Comparison of ENCODE assay signal across 24 cellular contexts in the genomic region with DNA sequence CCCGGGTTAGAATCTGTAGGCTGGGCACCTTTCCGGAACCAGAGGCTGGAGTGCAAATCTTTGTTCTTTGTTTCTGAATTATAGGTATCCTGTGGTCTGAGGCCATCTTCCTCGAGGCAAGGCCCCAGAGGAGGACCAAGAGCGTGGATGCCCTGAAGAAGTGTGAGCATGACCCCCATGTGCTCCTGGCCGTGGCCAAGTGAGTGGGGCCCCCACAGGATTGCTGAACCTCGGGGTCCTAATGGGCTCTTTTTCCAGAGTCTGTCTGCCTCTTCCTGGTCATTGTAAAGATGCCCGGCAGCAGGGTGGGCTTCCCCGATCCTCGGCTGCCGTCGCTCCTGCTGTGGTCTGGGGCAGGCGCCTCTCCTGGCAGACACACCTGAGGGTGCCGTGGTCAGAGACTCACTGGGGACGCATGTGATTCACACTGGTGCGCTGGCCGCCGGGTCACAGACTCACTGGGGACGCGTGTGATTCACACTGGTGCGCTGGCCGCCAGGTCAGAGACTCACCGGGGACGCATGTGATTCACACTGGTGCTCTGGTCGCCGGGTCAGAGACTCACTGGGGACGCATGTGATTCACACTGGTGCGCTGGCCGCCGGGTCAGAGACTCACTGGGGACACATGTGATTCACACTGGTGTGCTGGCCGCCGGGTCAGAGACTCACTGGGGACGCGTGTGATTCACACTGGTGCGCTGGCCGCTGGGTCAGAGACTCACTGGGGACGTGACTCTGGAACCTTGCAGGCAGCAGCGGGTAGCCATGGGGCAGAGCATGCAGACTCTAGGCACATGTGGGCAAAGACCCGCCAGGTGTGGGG. TPM values are rescaled to one million over a fixed set of nuclear protein-coding genes. Genes with fewer than 3 reads are reported as not detected.
DNase-seq lines count a peak whose midpoint lies in the region; ATAC-seq, FAIRE-seq and TF ChIP-seq lines count a peak whose summit lies in the region.
"Had no signal": no experiment of that assay in that cellular context is flagged by ENCODE, and none has a peak within 500 bp of the region (broad histone marks: within the 10 kb centered on the region; RNA-seq: fewer than 3 reads in every experiment).

No MANE protein-coding gene starts in this region.

- intact Hi-C loops in K562 (cut with micrococcal nuclease) = no loop called here
- intact Hi-C loops in CD4-positive, alpha-beta memory T cell (cut with micrococcal nuclease) = no loop called here

- no peak overlapping the region for H3K27ac ChIP-seq in K562 (ENCODE audit: extremely low read depth, low read depth, low read length)
- H3K27ac ChIP-seq in trophoblast cell (ENCODE audit: low read depth, low read length) = no peak overlapping the region
- no peak overlapping the region for H3K27ac ChIP-seq in Peyer's patch
- H3K27ac ChIP-seq in CD4-positive, alpha-beta memory T cell (ENCODE audit: low read depth, low read length) = no peak overlapping the region
- H3K27ac ChIP-seq: BLaER1 treated with 17β-estradiol and CSF1 and Interleukin-3, amounts not matched to agents 10 nM and 100 nM; SK-N-MC had no signal

- WGBS in K562 (ENCODE audit: insufficient coverage, low coverage, missing lambda C conversion rate) = 95% methylated on average over 32 of the region's 38 CpGs
- WGBS in trophoblast cell (ENCODE audit: extremely low coverage, insufficient coverage, insufficient read length) = no CpG with 5 or more reads among the region's 38 CpGs

- in situ Hi-C loops in K562 (cut with MboI) = no loop called here

- no peak overlapping the region for H3K23ac ChIP-seq in trophoblast cell (ENCODE audit: low read length)

- H3K27me3 ChIP-seq in K562 (ENCODE audit: control insufficient read depth in 2 of 2, insufficient read depth in 2 of 2, low read length in 2 of 2) (no peaks in the 10 kb centered on the region), trophoblast cell (ENCODE audit: insufficient read depth, low read length) (no peaks in the 10 kb centered on the region), Peyer's patch (no peaks in the 10 kb centered on the region)
- no peaks in the 10 kb centered on the region for H3K27me3 ChIP-seq in CD4-positive, alpha-beta memory T cell (ENCODE audit: insufficient read depth, low read length)
- H3K27me3 ChIP-seq: BLaER1 treated with 17β-estradiol and CSF1 and Interleukin-3, amounts not matched to agents 10 nM and 100 nM had no signal

- H3K14ac ChIP-seq in trophoblast cell (ENCODE audit: low read length) = no peak overlapping the region

- no peaks in the 10 kb centered on the region for H3K27me3 Mint-ChIP-seq in CD4-positive, alpha-beta memory T cell

- peak overlapping the region; percentile 16 for H2AK5ac ChIP-seq in trophoblast cell (ENCODE audit: low read length)

- H3K9me3 ChIP-seq in K562 (replicated peaks; ENCODE audit: control insufficient read depth, insufficient read depth, low read depth, low read length) (no peaks in the 10 kb centered on the region), trophoblast cell (ENCODE audit: insufficient read depth, low read depth, low read length) (no peaks in the 10 kb centered on the region), Peyer's patch (no peaks in the 10 kb centered on the region)
- no peaks in the 10 kb centered on the region for H3K9me3 ChIP-seq in CD4-positive, alpha-beta memory T cell (ENCODE audit: control insufficient read depth in 1 of 2, low read length in 2 of 2)
- H3K9me3 ChIP-seq: BLaER1 treated with 17β-estradiol and CSF1 and Interleukin-3, amounts not matched to agents 10 nM and 100 nM had no signal

- H3K79me2 ChIP-seq in K562 (ENCODE audit: control insufficient read depth, insufficient read depth, low read length) (no peaks in the 10 kb centered on the region), trophoblast cell (ENCODE audit: control insufficient read depth, insufficient read depth, low read length, poor library complexity) (peaks cover 1% of the 10 kb centered on the region)

- no peak for TF ChIP-seq EP300 in K562 (IDR thresholded peaks at IDR 0.05; ENCODE audit: low read length)

- peak overlapping the region in 1 of 8 donors; percentile 20 for H3K4me3 Mint-ChIP-seq in CD4-positive, alpha-beta memory T cell
- H3K4me3 Mint-ChIP-seq: CD8-positive, alpha-beta T cell; HFFc6 had no signal

- CTCF ChIA-PET in K562 (lab: Yijun Ruan, JAX; ENCODE audit: low intra/inter-chr PET ratio) = no interaction called here
- CTCF ChIA-PET in CD4-positive, alpha-beta memory T cell (lab: Charles Lee; ENCODE audit: partially characterized antibody) = no interaction called here

- H3K4me1 Mint-ChIP-seq in CD4-positive, alpha-beta memory T cell = peaks cover 2 to 10% (median 7%) of the 10 kb centered on the region in 4 donors

- no peak overlapping the region for H4K8ac ChIP-seq in trophoblast cell (ENCODE audit: low read depth, low read length)

- no peaks in the 10 kb centered on the region for H4K20me1 ChIP-seq in K562 (replicated peaks; ENCODE audit: control insufficient read depth, insufficient read depth, low read length)

- no peak for TF ChIP-seq RAD21 in K562 (CRISPR knock-in tag; conservative IDR thresholded peaks at IDR 0.05 in 1 of 2, IDR thresholded peaks at IDR 0.05 in 1 of 2)

- H3K79me1 ChIP-seq in trophoblast cell (ENCODE audit: low read length) = peaks cover 4% of the 10 kb centered on the region

- H3K4me2 ChIP-seq in K562 (ENCODE audit: insufficient read depth, low read length) (no peak overlapping the region), trophoblast cell (ENCODE audit: low read length) (no peak overlapping the region)
- H3K4me2 ChIP-seq: BLaER1 treated with 17β-estradiol and CSF1 and Interleukin-3, amounts not matched to agents 10 nM and 100 nM had no signal

- no peak overlapping the region for H2BK12ac ChIP-seq in trophoblast cell (ENCODE audit: low read length)

- FAIRE-seq in HTR-8/SVneo (lab: Jason Lieb, UNC) (peak; percentile 72), K562 (lab: Jason Lieb, UNC) (no peak)
- FAIRE-seq: GM12891, RCC 7860 had no signal

- H3K36me3 Mint-ChIP-seq in CD4-positive, alpha-beta memory T cell = peaks cover 60 to 70% of the 10 kb centered on the region in 2 donors

- H3K4me1 ChIP-seq in K562 (replicated peaks in 1 of 2; ENCODE audit: control insufficient read depth in 2 of 2, insufficient read depth in 2 of 2, low read length in 2 of 2) (peaks cover 0 to 19% of the 10 kb centered on the region in 2 experiments; a peak in 1 of 5 replicates), trophoblast cell (ENCODE audit: control insufficient read depth in 1 of 2, insufficient read depth in 2 of 2, low read length in 2 of 2) (peaks cover 11 to 19% of the 10 kb centered on the region in 2 experiments), Peyer's patch (peaks cover 0 to 3% (median 2%) of the 10 kb centered on the region in 4 donors)
- peaks cover 9% of the 10 kb centered on the region for H3K4me1 ChIP-seq in CD4-positive, alpha-beta memory T cell (ENCODE audit: insufficient read depth, low read length)
- H3K4me1 ChIP-seq: BLaER1 treated with 17β-estradiol and CSF1 and Interleukin-3, amounts not matched to agents 10 nM and 100 nM had no signal

- POLR2A ChIA-PET in K562 (lab: Yijun Ruan, JAX) = interaction anchor here (0.8 kb wide), 1 partner anchor 9 kb away, joined by 3 read pairs; no protein-coding TSS in a partner anchor
- POLR2A ChIA-PET in CD4-positive, alpha-beta memory T cell (lab: Charles Lee; ENCODE audit: partially characterized antibody) = no interaction called here

- no peak overlapping the region for H3K18ac ChIP-seq in trophoblast cell (ENCODE audit: low read length)

- H3K36me3 ChIP-seq in K562 (ENCODE audit: control insufficient read depth, insufficient read depth, low read length) = peaks cover 91% of the 10 kb centered on the region; the same call in 2 of the 3 replicates
- H3K36me3 ChIP-seq in trophoblast cell (ENCODE audit: control insufficient read depth in 1 of 2, insufficient read depth in 2 of 2, low read length in 2 of 2) = peaks cover 83% of the 10 kb centered on the region in 2 experiments
- H3K36me3 ChIP-seq in Peyer's patch = peaks cover 0 to 98% (median 10%) of the 10 kb centered on the region in 3 donors
- H3K36me3 ChIP-seq in CD4-positive, alpha-beta memory T cell (ENCODE audit: insufficient read depth, low read length) = peaks cover 69% of the 10 kb centered on the region

- no peak overlapping the region for H4K12ac ChIP-seq in trophoblast cell (ENCODE audit: low read depth, low read length)

- H2BK5ac ChIP-seq in trophoblast cell (ENCODE audit: low read depth, low read length, poor library complexity) = no peak overlapping the region

- TF ChIP-seq POLR2A in K562 (conservative IDR thresholded peaks at IDR 0.05) (no peak), Peyer's patch (IDR thresholded peaks at IDR 0.05) (no peak)

- no peak overlapping the region for H4K91ac ChIP-seq in trophoblast cell (ENCODE audit: low read depth, low read length)

- H3K9ac ChIP-seq in K562 (ENCODE audit: insufficient read depth in 1 of 2, low read depth in 2 of 2, low read length in 2 of 2) (peak overlapping the region in 1 of 2 experiments; percentile 4; a peak in 1 of 4 replicates), trophoblast cell (ENCODE audit: low read length) (no peak overlapping the region)
- H3K9ac ChIP-seq: BLaER1 treated with 17β-estradiol and CSF1 and Interleukin-3, amounts not matched to agents 10 nM and 100 nM had no signal

- TF ChIP-seq CTCF in K562 (IDR thresholded peaks at IDR 0.05 in 2 of 3, conservative IDR thresholded peaks at IDR 0.05 in 1 of 3; ENCODE audit: insufficient read depth in 2 of 3, low read depth in 1 of 3, low read length in 3 of 3) = no peak
- no peak for TF ChIP-seq CTCF in Peyer's patch (IDR thresholded peaks at IDR 0.05)

- no peaks in the 10 kb centered on the region for H3K9me3 Mint-ChIP-seq in CD4-positive, alpha-beta memory T cell
- H3K9me3 Mint-ChIP-seq: CD8-positive, alpha-beta T cell; HFFc6 had no signal

- no peak overlapping the region for H3K27ac Mint-ChIP-seq in CD4-positive, alpha-beta memory T cell
- H3K27ac Mint-ChIP-seq: CD8-positive, alpha-beta T cell; HFFc6 had no signal

- no peak overlapping the region for H2AFZ ChIP-seq in K562 (ENCODE audit: low read depth, low read length)
- H2AFZ ChIP-seq in trophoblast cell (ENCODE audit: insufficient read depth, low read length, poor library complexity) = no peak overlapping the region

- no peak for ATAC-seq in K562
- ATAC-seq: CD8-positive, alpha-beta T cell had no signal

- DNase-seq in A172 (ENCODE audit: low spot score) (peak; percentile 22), HTR-8/SVneo (ENCODE audit: insufficient read length, low spot score) (no peak), K562 (ENCODE audit: extremely low read depth in 1 of 4, low spot score in 3 of 4) (no peak), trophoblast cell (no peak), Peyer's patch (no peak)
- DNase-seq in stimulated activated CD4-positive, alpha-beta T cell treated with anti-CD3 and anti-CD28 coated beads, Interleukin-4, amount 100 ng/mL, for 1 hour = no peak
- no peak for DNase-seq in CD4-positive, alpha-beta memory T cell
- DNase-seq: ACHN; CD8-positive, alpha-beta T cell; H7; HFFc6; KG1; NCI-H1092 treated with DMSO at 0.1 percent for 48 hours; NCI-H1436 treated with DMSO at 0.1 percent for 48 hours; NCI-H2029; NCI-H226; NCI-H510A treated with DMSO at 0.1 percent for 48 hours; NCI-H82; SHP77 treated with DMSO at 0.1 percent for 48 hours had no signal

- no peaks in the 10 kb centered on the region for H3K9me1 ChIP-seq in K562 (ENCODE audit: control insufficient read depth, insufficient read depth, low read length)

- no peak overlapping the region for H3K4ac ChIP-seq in trophoblast cell (ENCODE audit: low read depth, low read length)

- no TSS peak for BruUV-seq in K562 (replicated peaks; lab: Mats Ljungman, UMichigan)

- H3K4me3 ChIP-seq in K562 (no peak overlapping the region), trophoblast cell (ENCODE audit: low read depth, low read length) (no peak overlapping the region), Peyer's patch (no peak overlapping the region)
- no peak overlapping the region for H3K4me3 ChIP-seq in CD4-positive, alpha-beta memory T cell (ENCODE audit: low read length in 2 of 2)
- H3K4me3 ChIP-seq: BLaER1 treated with 17β-estradiol and CSF1 and Interleukin-3, amounts not matched to agents 10 nM and 100 nM; SK-N-MC had no signal

- no peak overlapping the region for H2BK120ac ChIP-seq in trophoblast cell (ENCODE audit: insufficient read depth, low read length, poor library complexity)

RNA-seq across cellular contexts. Expression of gene C20orf204, which starts 6.5 kb away (rescaled TPM):
- 0.89 and 1.2 TPM in 2 replicates for total RNA-seq in A172 (2014; rRNA removed; shearing (Covaris generic))
- total RNA-seq in K562 (2011; cell fraction: chromatin; rRNA removed; ENCODE audit: low replicate concordance) = 5.2 and 13.5 TPM in 2 replicates
- 6.7 and 7.0 TPM in 2 replicates for total RNA-seq in K562 (2011; cell fraction: nucleolus; rRNA removed)
- total RNA-seq in K562 (2011; cell fraction: nucleoplasm; rRNA removed) = 4.0 and 4.6 TPM in 2 replicates
- 0.59 and 0.73 TPM in 2 replicates for total RNA-seq in K562 (2014; rRNA removed)
- 0.10 and 0.22 TPM in 2 replicates for total RNA-seq in K562 (2014; rRNA removed; fragmentation: Illumina TruSeq; extraction: Trizol)
- total RNA-seq in K562 (2015; rRNA removed; fragmentation: Illumina TruSeq; extraction: Trizol) = 0.36 and 0.45 TPM in 2 replicates
- total RNA-seq in K562 (2021) = 0.67 and 1.1 TPM in 2 replicates
- 0.11 and 0.22 TPM in 2 replicates for polyA plus RNA-seq in K562 (2011; rRNA removed)
- polyA plus RNA-seq in K562 (2011; cell fraction: cytosol; rRNA removed) = 0.10 and 0.36 TPM in 2 replicates
- polyA plus RNA-seq in K562 (2011; cell fraction: nucleus; rRNA removed) = 1.6 and 3.1 TPM in 2 replicates
- 0.43 and 0.46 TPM in 2 replicates for polyA plus RNA-seq in K562 (2012)
- 0.11 and 0.16 TPM in 2 replicates for polyA plus RNA-seq in K562 (2014; fragmentation: Illumina TruSeq; extraction: Trizol)
- not detected for polyA plus RNA-seq in K562 (2014; fragmentation: Nextera tagmentation; extraction: Ambion mirVana)
- polyA plus RNA-seq in K562 (2014; rRNA removed) = 0.94 and 1.6 TPM in 2 replicates
- polyA minus RNA-seq in K562 (2011; rRNA and poly(A)+ RNA removed) = 0.35 and 0.42 TPM in 2 replicates
- polyA minus RNA-seq in K562 (2011; cell fraction: cytosol; rRNA and poly(A)+ RNA removed) = 0.27 TPM in 1 of 2 replicates, not detected in the other
- 1.8 TPM in 2 replicates for polyA minus RNA-seq in K562 (2011; cell fraction: nucleus; rRNA and poly(A)+ RNA removed)
- polyA plus RNA-seq in trophoblast cell (2013) = 0.70 and 0.87 TPM in 2 replicates
- 1 to 10 TPM in 2 of 4 donors, under 1 TPM in 2; 0.18 to 2.1 (median 1.1) TPM for total RNA-seq in Peyer's patch
- 1 to 10 TPM; 3.7 to 4.1 TPM for total RNA-seq in CD4-positive, alpha-beta memory T cell
- under 1 TPM in 1 of 2 donors, not detected in 1; 0.22 TPM for polyA plus RNA-seq in CD4-positive, alpha-beta memory T cell

RNA-seq across cellular contexts. Expression of gene SOX18, which starts 19.9 kb away (rescaled TPM):
- 0.21 and 1.9 TPM in 2 replicates for total RNA-seq in A172 (2014; rRNA removed; shearing (Covaris generic))
- 0.58 and 1.6 TPM in 2 replicates for total RNA-seq in K562 (2011; cell fraction: chromatin; rRNA removed; ENCODE audit: low replicate concordance)
- 3.5 and 3.8 TPM in 2 replicates for total RNA-seq in K562 (2011; cell fraction: nucleolus; rRNA removed)
- 1.2 and 1.3 TPM in 2 replicates for total RNA-seq in K562 (2011; cell fraction: nucleoplasm; rRNA removed)
- 2.7 and 6.2 TPM in 2 replicates for total RNA-seq in K562 (2014; rRNA removed)
- 0.13 and 0.15 TPM in 2 replicates for total RNA-seq in K562 (2014; rRNA removed; fragmentation: Illumina TruSeq; extraction: Trizol)
- 0.76 and 0.94 TPM in 2 replicates for total RNA-seq in K562 (2015; rRNA removed; fragmentation: Illumina TruSeq; extraction: Trizol)
- 19.8 and 20.4 TPM in 2 replicates for total RNA-seq in K562 (2021)
- 0.33 and 0.47 TPM in 2 replicates for polyA plus RNA-seq in K562 (2011; rRNA removed)
- 1.0 and 5.3 TPM in 2 replicates for polyA plus RNA-seq in K562 (2011; cell fraction: cytosol; rRNA removed)
- polyA plus RNA-seq in K562 (2011; cell fraction: nucleus; rRNA removed) = 2.6 and 7.3 TPM in 2 replicates
- polyA plus RNA-seq in K562 (2012) = 6.7 and 6.9 TPM in 2 replicates
- polyA plus RNA-seq in K562 (2014; fragmentation: Illumina TruSeq; extraction: Trizol) = 0.21 and 0.78 TPM in 2 replicates
- polyA plus RNA-seq in K562 (2014; fragmentation: Nextera tagmentation; extraction: Ambion mirVana) = under 1 TPM; 0.20 to 0.23 TPM
- polyA plus RNA-seq in K562 (2014; rRNA removed) = 4.4 and 6.8 TPM in 2 replicates
- 0.14 TPM in 1 of 2 replicates, not detected in the other for polyA minus RNA-seq in K562 (2011; rRNA and poly(A)+ RNA removed)
- 3.3 and 7.4 TPM in 2 replicates for polyA minus RNA-seq in K562 (2011; cell fraction: cytosol; rRNA and poly(A)+ RNA removed)
- polyA minus RNA-seq in K562 (2011; cell fraction: nucleus; rRNA and poly(A)+ RNA removed) = 1.5 and 2.1 TPM in 2 replicates
- polyA plus RNA-seq in trophoblast cell (2013) = 0.58 and 0.89 TPM in 2 replicates
- 1 to 10 TPM in 3 of 4 donors, not detected in 1; 2.8 to 6.6 (median 3.4) TPM for total RNA-seq in Peyer's patch
- not detected for total RNA-seq in CD4-positive, alpha-beta memory T cell
- not detected for polyA plus RNA-seq in CD4-positive, alpha-beta memory T cell
- total RNA-seq: CD8-positive, alpha-beta T cell; OCI-LY7 had no signal

RNA-seq across cellular contexts. Expression of gene TCEA2, which starts 33.5 kb away (rescaled TPM):
- total RNA-seq in A172 (2014; rRNA removed; shearing (Covaris generic)) = 52.7 and 58.3 TPM in 2 replicates
- total RNA-seq in K562 (2011; cell fraction: chromatin; rRNA removed; ENCODE audit: low replicate concordance) = 17.4 and 45.7 TPM in 2 replicates
- 25.8 and 31.0 TPM in 2 replicates for total RNA-seq in K562 (2011; cell fraction: nucleolus; rRNA removed)
- 17.7 and 19.9 TPM in 2 replicates for total RNA-seq in K562 (2011; cell fraction: nucleoplasm; rRNA removed)
- total RNA-seq in K562 (2014; rRNA removed) = 5.4 and 7.8 TPM in 2 replicates
- 3.0 and 3.6 TPM in 2 replicates for total RNA-seq in K562 (2014; rRNA removed; fragmentation: Illumina TruSeq; extraction: Trizol)
- total RNA-seq in K562 (2015; rRNA removed; fragmentation: Illumina TruSeq; extraction: Trizol) = 6.4 and 6.9 TPM in 2 replicates
- total RNA-seq in K562 (2021) = 18.7 and 28.7 TPM in 2 replicates
- 8.6 and 14.0 TPM in 2 replicates for polyA plus RNA-seq in K562 (2011; rRNA removed)
- polyA plus RNA-seq in K562 (2011; cell fraction: cytosol; rRNA removed) = 14.2 and 18.7 TPM in 2 replicates
- 63.0 and 66.6 TPM in 2 replicates for polyA plus RNA-seq in K562 (2011; cell fraction: nucleus; rRNA removed)
- polyA plus RNA-seq in K562 (2012) = 15.6 and 29.0 TPM in 2 replicates
- polyA plus RNA-seq in K562 (2014; fragmentation: Illumina TruSeq; extraction: Trizol) = 5.0 and 8.5 TPM in 2 replicates
- 1 to 10 TPM; 1.4 to 1.9 TPM for polyA plus RNA-seq in K562 (2014; fragmentation: Nextera tagmentation; extraction: Ambion mirVana)
- 8.0 and 10.0 TPM in 2 replicates for polyA plus RNA-seq in K562 (2014; rRNA removed)
- polyA minus RNA-seq in K562 (2011; rRNA and poly(A)+ RNA removed) = 3.3 and 4.4 TPM in 2 replicates
- polyA minus RNA-seq in K562 (2011; cell fraction: cytosol; rRNA and poly(A)+ RNA removed) = 4.1 and 11.9 TPM in 2 replicates
- 11.4 and 20.1 TPM in 2 replicates for polyA minus RNA-seq in K562 (2011; cell fraction: nucleus; rRNA and poly(A)+ RNA removed)
- 55.8 and 60.4 TPM in 2 replicates for polyA plus RNA-seq in trophoblast cell (2013)
- total RNA-seq in Peyer's patch = 10 to 100 TPM in 2 of 4 donors, 1 to 10 TPM in 2; 4.7 to 19.8 (median 8.3) TPM
- 10 to 100 TPM; 43.3 to 45.9 TPM for total RNA-seq in CD4-positive, alpha-beta memory T cell
- 10 to 100 TPM; 24.6 to 27.9 TPM for polyA plus RNA-seq in CD4-positive, alpha-beta memory T cell

RNA-seq across cellular contexts. Expression of gene PRPF6, which starts 48.6 kb away (rescaled TPM):
- total RNA-seq in A172 (2014; rRNA removed; shearing (Covaris generic)) = 74.2 and 74.7 TPM in 2 replicates
- 43.5 and 79.2 TPM in 2 replicates for total RNA-seq in K562 (2011; cell fraction: chromatin; rRNA removed; ENCODE audit: low replicate concordance)
- 37.2 and 37.9 TPM in 2 replicates for total RNA-seq in K562 (2011; cell fraction: nucleolus; rRNA removed)
- 25.8 and 34.6 TPM in 2 replicates for total RNA-seq in K562 (2011; cell fraction: nucleoplasm; rRNA removed)
- total RNA-seq in K562 (2014; rRNA removed) (59.9 and 65.9 TPM in 2 replicates), K562 (2014; rRNA removed; fragmentation: Illumina TruSeq; extraction: Trizol) (37.1 and 45.0 TPM in 2 replicates), K562 (2015; rRNA removed; fragmentation: Illumina TruSeq; extraction: Trizol) (69.1 and 70.2 TPM in 2 replicates), K562 (2021) (79.5 and 83.2 TPM in 2 replicates), Peyer's patch (10 to 100 TPM; 49.6 to 95.7 (median 64.2) TPM)
- polyA plus RNA-seq in K562 (2011; rRNA removed) (31.9 and 38.8 TPM in 2 replicates), K562 (2014; fragmentation: Illumina TruSeq; extraction: Trizol) (65.2 and 68.2 TPM in 2 replicates), K562 (2014; fragmentation: Nextera tagmentation; extraction: Ambion mirVana) (1 to 10 TPM; 4.2 to 4.3 TPM), K562 (2014; rRNA removed) (53.9 and 60.5 TPM in 2 replicates)
- polyA plus RNA-seq in K562 (2011; cell fraction: cytosol; rRNA removed) = 31.0 and 31.9 TPM in 2 replicates
- 33.2 and 38.3 TPM in 2 replicates for polyA plus RNA-seq in K562 (2011; cell fraction: nucleus; rRNA removed)
- polyA plus RNA-seq in K562 (2012) = 64.7 and 71.3 TPM in 2 replicates
- polyA minus RNA-seq in K562 (2011; rRNA and poly(A)+ RNA removed) = 43.7 and 45.2 TPM in 2 replicates
- polyA minus RNA-seq in K562 (2011; cell fraction: cytosol; rRNA and poly(A)+ RNA removed) = 40.1 and 44.7 TPM in 2 replicates
- 16.3 and 25.7 TPM in 2 replicates for polyA minus RNA-seq in K562 (2011; cell fraction: nucleus; rRNA and poly(A)+ RNA removed)
- polyA plus RNA-seq in trophoblast cell (2013) = 45.4 and 45.8 TPM in 2 replicates
- 10 to 100 TPM; 86.4 to 88.7 TPM for total RNA-seq in CD4-positive, alpha-beta memory T cell
- 100 to 1,000 TPM in 1 of 2 donors, 10 to 100 TPM in 1; 63.8 to 101 TPM for polyA plus RNA-seq in CD4-positive, alpha-beta memory T cell

RNA-seq across cellular contexts. Expression of gene RGS19, which starts 49.8 kb away (rescaled TPM):
- 29.3 and 29.5 TPM in 2 replicates for total RNA-seq in A172 (2014; rRNA removed; shearing (Covaris generic))
- total RNA-seq in K562 (2011; cell fraction: chromatin; rRNA removed; ENCODE audit: low replicate concordance) = 7.1 and 15.6 TPM in 2 replicates
- total RNA-seq in K562 (2011; cell fraction: nucleolus; rRNA removed) = 13.2 and 13.3 TPM in 2 replicates
- 7.2 and 10.5 TPM in 2 replicates for total RNA-seq in K562 (2011; cell fraction: nucleoplasm; rRNA removed)
- total RNA-seq in K562 (2014; rRNA removed) (23.7 and 26.9 TPM in 2 replicates), K562 (2014; rRNA removed; fragmentation: Illumina TruSeq; extraction: Trizol) (3.2 and 3.3 TPM in 2 replicates), K562 (2015; rRNA removed; fragmentation: Illumina TruSeq; extraction: Trizol) (14.3 and 14.6 TPM in 2 replicates), K562 (2021) (20.7 and 21.0 TPM in 2 replicates), Peyer's patch (10 to 100 TPM in 1 of 4 donors, 1 to 10 TPM in 3; 3.3 to 39.6 (median 6.8) TPM)
- polyA plus RNA-seq in K562 (2011; rRNA removed) (14.7 and 23.9 TPM in 2 replicates), K562 (2014; fragmentation: Illumina TruSeq; extraction: Trizol) (5.2 and 11.0 TPM in 2 replicates), K562 (2014; fragmentation: Nextera tagmentation; extraction: Ambion mirVana) (under 1 TPM; 0.41 to 0.98 TPM), K562 (2014; rRNA removed) (21.9 and 23.4 TPM in 2 replicates)
- polyA plus RNA-seq in K562 (2011; cell fraction: cytosol; rRNA removed) = 31.1 and 65.3 TPM in 2 replicates
- polyA plus RNA-seq in K562 (2011; cell fraction: nucleus; rRNA removed) = 19.9 and 25.8 TPM in 2 replicates
- polyA plus RNA-seq in K562 (2012) = 17.9 and 19.3 TPM in 2 replicates
- polyA minus RNA-seq in K562 (2011; rRNA and poly(A)+ RNA removed) = 4.7 and 4.8 TPM in 2 replicates
- 9.5 and 22.4 TPM in 2 replicates for polyA minus RNA-seq in K562 (2011; cell fraction: cytosol; rRNA and poly(A)+ RNA removed)
- 5.7 and 8.8 TPM in 2 replicates for polyA minus RNA-seq in K562 (2011; cell fraction: nucleus; rRNA and poly(A)+ RNA removed)
- polyA plus RNA-seq in trophoblast cell (2013) = 7.5 and 8.3 TPM in 2 replicates
- 10 to 100 TPM; 35.0 to 35.6 TPM for total RNA-seq in CD4-positive, alpha-beta memory T cell
- polyA plus RNA-seq in CD4-positive, alpha-beta memory T cell = 100 to 1,000 TPM; 112 to 116 TPM
